16 cellular contexts compared by ENCODE assay signal in genomic region chr4:156158747-156159146, GRCh38.
DNase-seq lines count a peak whose midpoint lies in the region; ATAC-seq and TF ChIP-seq lines count a peak whose summit lies in the region.
"Had no signal": no experiment of that assay in that cellular context is flagged by ENCODE, and none has a peak within 500 bp of the region (broad histone marks: within the 10 kb centered on the region; RNA-seq: fewer than 3 reads in every experiment).

No MANE protein-coding gene starts in this region.

- DNase-seq in cerebellar nuclear complex (lab: John Stamatoyannopoulos, UW) (no peak), esophagus squamous epithelium (lab: John Stamatoyannopoulos, UW) (no peak), gastrocnemius medialis (no peak), cerebellar cortex (ENCODE audit: low spot score) (no peak)
- DNase-seq: activated CD4-positive, CD25-positive, alpha-beta regulatory T cell; activated CD8-positive, alpha-beta memory T cell treated with anti-CD3 and anti-CD28 coated beads, Interleukin-2, amount 50 U/mL, for 4 hours; activated naive CD4-positive, alpha-beta T cell treated with anti-CD3 and anti-CD28 coated beads for 36 hours; dorsolateral prefrontal cortex; hippocampal formation; NCI-H2171; NK-92 treated with Interleukin-12 subunit alpha and Interleukin-12 subunit beta, amount 100 ng/mL, for 24 hours; small intestine had no signal

- ATAC-seq in GM18499 (IDR thresholded peaks at IDR 0.05; ENCODE audit: insufficient read depth, unreplicated experiment) (peak; percentile 91), GM19467 (IDR thresholded peaks at IDR 0.05; ENCODE audit: unreplicated experiment) (peak; percentile 72), HG02840 (IDR thresholded peaks at IDR 0.05; ENCODE audit: low FRiP score, unreplicated experiment) (peak; percentile 77), HG03521 (IDR thresholded peaks at IDR 0.05; ENCODE audit: unreplicated experiment) (peak; percentile 61), gastrocnemius medialis (no peak)

- TF ChIP-seq CTCF in esophagus squamous epithelium (IDR thresholded peaks at IDR 0.05): no peak
- no peak for TF ChIP-seq CTCF in gastrocnemius medialis (IDR thresholded peaks at IDR 0.05 in 4 of 5, conservative IDR thresholded peaks at IDR 0.05 in 1 of 5)

- H3K27ac ChIP-seq in esophagus squamous epithelium: no peak overlapping the region
- H3K27ac ChIP-seq in gastrocnemius medialis: no peak overlapping the region
- H3K27ac ChIP-seq: dorsolateral prefrontal cortex had no signal

- intact Hi-C loops in esophagus squamous epithelium (cut with DNase I): no loop called here
- intact Hi-C loops in gastrocnemius medialis (cut with DNase I; ENCODE audit: low total_unique reads): no loop called here

- H3K4me1 ChIP-seq in esophagus squamous epithelium: no peaks in the 10 kb centered on the region
- H3K4me1 ChIP-seq in gastrocnemius medialis: no peaks in the 10 kb centered on the region

- H3K9me3 ChIP-seq in esophagus squamous epithelium (no peaks in the 10 kb centered on the region), gastrocnemius medialis (no peaks in the 10 kb centered on the region)

- H3K36me3 ChIP-seq in esophagus squamous epithelium (no peaks in the 10 kb centered on the region), gastrocnemius medialis (no peaks in the 10 kb centered on the region)

- in situ Hi-C loops in gastrocnemius medialis (cut with MboI; ENCODE audit: low sequenced_read_pairs in 4 of 4): no loop called here

- no peak for TF ChIP-seq POLR2A in esophagus squamous epithelium (IDR thresholded peaks at IDR 0.05)
- TF ChIP-seq POLR2A in gastrocnemius medialis (IDR thresholded peaks at IDR 0.05): no peak

- no peaks in the 10 kb centered on the region for H3K27me3 ChIP-seq in esophagus squamous epithelium
- no peaks in the 10 kb centered on the region for H3K27me3 ChIP-seq in gastrocnemius medialis
- H3K27me3 ChIP-seq: dorsolateral prefrontal cortex had no signal

- H3K4me3 ChIP-seq in esophagus squamous epithelium (no peak overlapping the region), gastrocnemius medialis (no peak overlapping the region)
- H3K4me3 ChIP-seq: dorsolateral prefrontal cortex had no signal

Comparison
In these comparisons a context has a peak if more than half of its experiments do, and no peak if none do; other contexts are left out.
1. ATAC-seq: peak in GM18499 (single experiment), GM19467 (single experiment), HG02840 (single experiment) and HG03521 (single experiment); none in gastrocnemius medialis (0 of 2).